In genomic region chr22:36365020-36365411, GRCh38 we compare ENCODE assay signal across 8 cellular contexts. TPM values are rescaled to one million over a fixed set of nuclear protein-coding genes. Genes with fewer than 3 reads are reported as not detected.
DNase-seq lines count a peak whose midpoint lies in the region; ATAC-seq and TF ChIP-seq lines count a peak whose summit lies in the region.

No MANE protein-coding gene starts in this region.

- CTCF ChIA-PET in GM10248 (lab: Yijun Ruan, JAX): interaction anchor here (1.1 to 3.0 kb wide), 9 partner anchors 8 to 106 kb away, joined by 3 to 11 read pairs (median 5); no protein-coding TSS in a partner anchor

- TF ChIP-seq POLR2A in vagina (IDR thresholded peaks at IDR 0.05): no peak

- H3K9me3 ChIP-seq in fibroblast of lung (ENCODE audit: control insufficient read depth, insufficient read depth, low read depth, low read length) (no peaks in the 10 kb centered on the region), vagina (no peaks in the 10 kb centered on the region)

- peak overlapping the region in 1 of 4 experiments; percentile 14 for H3K4me3 ChIP-seq in fibroblast of lung (replicated peaks in 1 of 4; ENCODE audit: control extremely low read depth in 1 of 4, insufficient read depth in 1 of 4, low read depth in 3 of 4, low read length in 4 of 4)
- H3K4me3 ChIP-seq in vagina: no peak overlapping the region

- H2AFZ ChIP-seq in fibroblast of lung (ENCODE audit: low read length): no peak overlapping the region

- H3K27me3 ChIP-seq in fibroblast of lung (ENCODE audit: control insufficient read depth, insufficient read depth, low read length): no peaks in the 10 kb centered on the region
- no peaks in the 10 kb centered on the region for H3K27me3 ChIP-seq in vagina

- H3K36me3 ChIP-seq in fibroblast of lung (ENCODE audit: control insufficient read depth, insufficient read depth, low read length) (peaks cover 6% of the 10 kb centered on the region), vagina (no peaks in the 10 kb centered on the region)

- peak overlapping the region; percentile 90 for H3K27ac ChIP-seq in fibroblast of lung (ENCODE audit: insufficient read depth, low read length)
- peak overlapping the region; percentile 93 for H3K27ac ChIP-seq in vagina

- no peak for ATAC-seq in GM19351 (IDR thresholded peaks at IDR 0.05; ENCODE audit: unreplicated experiment)

- POLR2A ChIA-PET in GM10248 (lab: Yijun Ruan, JAX): interaction anchor here (0.5 to 1.9 kb wide), 4 partner anchors 13 to 106 kb away, joined by 3 to 15 read pairs (median 5); partner anchors contain the start of gene MYH9

- H3K4me1 ChIP-seq in fibroblast of lung (ENCODE audit: control insufficient read depth, extremely low read depth, insufficient read depth, low read length): peaks cover 83% of the 10 kb centered on the region
- H3K4me1 ChIP-seq in vagina: peaks cover 100% of the 10 kb centered on the region

- peak overlapping the region; percentile 43 for H3K9ac ChIP-seq in fibroblast of lung (ENCODE audit: insufficient read depth, low read length)

- intact Hi-C loops in vagina (cut with DNase I): loop anchor here (5.0 kb wide), 1 partner anchor 33 kb away; no protein-coding TSS in a partner anchor

- H3K4me2 ChIP-seq in fibroblast of lung (ENCODE audit: extremely low read depth, insufficient read depth, low read length): peak overlapping the region; percentile 54

- H4K20me1 ChIP-seq in fibroblast of lung (ENCODE audit: control insufficient read depth, extremely low read depth, insufficient read depth, low read length): peaks cover 3% of the 10 kb centered on the region

- DNase-seq in GM10248 (ENCODE audit: extremely low spot score): peak; percentile 77
- DNase-seq in NCI-H226: peak; percentile 77
- peak; percentile 83 for DNase-seq in activated T-cell treated with anti-CD3 and anti-CD28 coated beads, Interleukin-2, amount 50 U/mL, for 1 hour
- peak; percentile 98 for DNase-seq in fibroblast of lung (ENCODE audit: low read depth in 2 of 2)
- DNase-seq in pulmonary artery endothelial cell (ENCODE audit: low read depth, low spot score): peak; percentile 90
- DNase-seq in vagina (ENCODE audit: extremely low spot score in 2 of 2): no peak
- DNase-seq in NCI-H146 treated with DMSO at 0.1 percent for 48 hours (lab: John Stamatoyannopoulos, UW; ENCODE audit: unreplicated experiment): no peak

- H3K79me2 ChIP-seq in fibroblast of lung (ENCODE audit: control insufficient read depth, insufficient read depth, low read length): peaks cover 98% of the 10 kb centered on the region

- no peak for TF ChIP-seq CTCF in GM10248 (IDR thresholded peaks at IDR 0.05; ENCODE audit: control extremely low read depth, extremely low read depth, low read depth, missing control alignments)
- no peak for TF ChIP-seq CTCF in fibroblast of lung (conservative IDR thresholded peaks at IDR 0.05 in 1 of 2, IDR thresholded peaks at IDR 0.05 in 1 of 2; ENCODE audit: low read depth in 1 of 2, low read length in 2 of 2)
- no peak for TF ChIP-seq CTCF in vagina (IDR thresholded peaks at IDR 0.05)

RNA-seq across cellular contexts. Expression of gene MYH9, which starts 22.8 kb away (rescaled TPM):
- total RNA-seq in fibroblast of lung (562 and 796 TPM in 2 replicates), pulmonary artery endothelial cell (1,280 and 1,511 TPM in 2 replicates), vagina (333 TPM)
- 413 and 677 TPM in 2 replicates for polyA plus RNA-seq in fibroblast of lung
- polyA plus RNA-seq in fibroblast of lung (2012): 611 and 1,244 TPM in 2 replicates
- polyA minus RNA-seq in fibroblast of lung (ENCODE audit: low replicate concordance): 1,141 and 2,569 TPM in 2 replicates

Comparison
In these comparisons a context has a peak if more than half of its experiments do, and no peak if none do; other contexts are left out.
1. DNase-seq: peak in GM10248 (single experiment), NCI-H226 (single experiment), activated T-cell treated with anti-CD3 and anti-CD28 coated beads, Interleukin-2, amount 50 U/mL, for 1 hour (single experiment), fibroblast of lung (2 of 2) and pulmonary artery endothelial cell (single experiment); none in vagina (0 of 2) and NCI-H146 treated with DMSO at 0.1 percent for 48 hours (single experiment).